Comparison of ENCODE assay signal across 17 cellular contexts in genomic region chr12:16568873-16569272, GRCh38. TPM values are rescaled to one million over a fixed set of nuclear protein-coding genes. Genes with fewer than 3 reads are reported as not detected.
DNase-seq lines count a peak whose midpoint lies in the region; ATAC-seq, FAIRE-seq and TF ChIP-seq lines count a peak whose summit lies in the region.
"Had no signal": no experiment of that assay in that cellular context is flagged by ENCODE, and none has a peak within 500 bp of the region (broad histone marks: within the 10 kb centered on the region; RNA-seq: fewer than 3 reads in every experiment).

No MANE protein-coding gene starts in this region.

- no peaks in the 10 kb centered on the region for H3K4me1 ChIP-seq in PC-3 (ENCODE audit: insufficient read depth, low read length)
- no peaks in the 10 kb centered on the region for H3K4me1 ChIP-seq in kidney (ENCODE audit: control insufficient read depth in 1 of 2, insufficient read depth in 1 of 2, low read depth in 1 of 2, low read length in 2 of 2)
- H3K4me1 ChIP-seq: ascending aorta, tibial nerve had no signal

- ATAC-seq in GM18498 (IDR thresholded peaks at IDR 0.05; ENCODE audit: unreplicated experiment) (peak; percentile 89), HG03175 (IDR thresholded peaks at IDR 0.05; ENCODE audit: unreplicated experiment) (peak; percentile 89), PC-3 (no peak)
- ATAC-seq: right cardiac atrium had no signal

- H3F3A ChIP-seq in PC-3 (ENCODE audit: low read length, unreplicated experiment): no peaks in the 10 kb centered on the region

- no peak for TF ChIP-seq CTCF in GM20000 (IDR thresholded peaks at IDR 0.05; ENCODE audit: extremely low read depth, missing control alignments)
- TF ChIP-seq CTCF in cardiac fibroblast (IDR thresholded peaks at IDR 0.05; ENCODE audit: low read depth, low read length): no peak
- no peak for TF ChIP-seq CTCF in PC-3 (conservative IDR thresholded peaks at IDR 0.05; ENCODE audit: low read depth, low read length)
- TF ChIP-seq CTCF in kidney (IDR thresholded peaks at IDR 0.05; ENCODE audit: borderline replicate concordance, extremely low read depth, insufficient read depth): no peak

- intact Hi-C loops in PC-3 (cut with micrococcal nuclease): no loop called here
- intact Hi-C loops in kidney (cut with DNase I): no loop called here

- H3K9me3 ChIP-seq in PC-3 (ENCODE audit: low read length) (no peaks in the 10 kb centered on the region), kidney (ENCODE audit: control insufficient read depth in 1 of 2, low read length in 2 of 2) (no peaks in the 10 kb centered on the region)
- H3K9me3 ChIP-seq: ascending aorta, tibial nerve had no signal

- H3K4me3 ChIP-seq in cardiac fibroblast (replicated peaks in 1 of 2; ENCODE audit: low read depth in 2 of 2, low read length in 2 of 2) (no peak overlapping the region), PC-3 (ENCODE audit: low read length) (no peak overlapping the region), kidney (ENCODE audit: low read length in 2 of 2) (no peak overlapping the region)
- H3K4me3 ChIP-seq: ascending aorta, lung, tibial nerve had no signal

- no TSS peak for BruUV-seq in PC-3 (replicated peaks; lab: Mats Ljungman, UMichigan)

- H3K79me2 ChIP-seq in PC-3 (ENCODE audit: low read length): no peaks in the 10 kb centered on the region

- no peak overlapping the region for H2AFZ ChIP-seq in PC-3 (ENCODE audit: low read length)

- H4K20me1 ChIP-seq in PC-3 (ENCODE audit: low read length): no peaks in the 10 kb centered on the region

- no peaks in the 10 kb centered on the region for H3K27me3 ChIP-seq in PC-3 (ENCODE audit: low read length)
- H3K27me3 ChIP-seq: ascending aorta, tibial nerve had no signal

- peak; percentile 12 for DNase-seq in GM20000 (ENCODE audit: low spot score)
- peak; percentile 59 to 62 for DNase-seq in cardiac fibroblast (ENCODE audit: low read depth in 2 of 2)
- DNase-seq in NCI-H1105 (lab: John Stamatoyannopoulos, UW): no peak
- no peak for DNase-seq in PC-3
- DNase-seq in frontal cortex (ENCODE audit: low spot score in 2 of 2): no peak
- no peak for DNase-seq in kidney
- DNase-seq: activated effector memory CD4-positive, alpha-beta T cell treated with Interleukin-2 at 50 U/mL for 16 hours; DMS53; NCI-H2171 treated with DMSO at 0.1 percent for 48 hours; right cardiac atrium; stimulated activated CD4-positive, alpha-beta T cell treated with anti-CD3 and anti-CD28 coated beads, Interleukin-2, amount 100 ng/mL, for 24 hours had no signal

- no peak overlapping the region for H3K4me2 ChIP-seq in PC-3 (ENCODE audit: low read length)

- H3K27ac ChIP-seq in PC-3 (ENCODE audit: low read length): no peak overlapping the region
- no peak overlapping the region for H3K27ac ChIP-seq in kidney (ENCODE audit: low read depth in 2 of 2, low read length in 2 of 2)
- H3K27ac ChIP-seq: ascending aorta, tibial nerve had no signal

- CTCF ChIA-PET in PC-3 (lab: Charles Lee): no interaction called here

- no peaks in the 10 kb centered on the region for H3K36me3 ChIP-seq in PC-3 (ENCODE audit: low read depth, low read length)
- no peaks in the 10 kb centered on the region for H3K36me3 ChIP-seq in kidney (ENCODE audit: control insufficient read depth in 1 of 2, insufficient read depth in 2 of 2, low read length in 2 of 2)
- H3K36me3 ChIP-seq: ascending aorta, tibial nerve had no signal

- POLR2A ChIA-PET in PC-3 (lab: Charles Lee; ENCODE audit: unreplicated experiment): no interaction called here

- H3K9ac ChIP-seq in PC-3 (ENCODE audit: low read length) (no peak overlapping the region), kidney (ENCODE audit: low read length in 2 of 2) (no peak overlapping the region)

- no peaks in the 10 kb centered on the region for H3K9me2 ChIP-seq in PC-3 (replicated peaks; ENCODE audit: low read length)

- no peak for FAIRE-seq in frontal cortex (lab: Jason Lieb, UNC)
- FAIRE-seq in kidney (lab: Jason Lieb, UNC): no peak

RNA-seq across cellular contexts. Expression of gene LMO3, which starts 37.1 kb away (rescaled TPM):
- 2.3 TPM in 1 of 2 replicates, not detected in the other for total RNA-seq in PC-3 (2014; rRNA removed)
- 1,227 TPM for total RNA-seq in frontal cortex
- 3.7 TPM for total RNA-seq in kidney
- polyA plus RNA-seq in kidney (ENCODE audit: insufficient read depth, low read depth, low replicate concordance): 4.6 TPM
- total RNA-seq: dermis microvascular lymphatic vessel endothelial cell had no signal

Comparison
In these comparisons a context has a peak if more than half of its experiments do, and no peak if none do; other contexts are left out.
1. DNase-seq: peak in GM20000 (single experiment) and cardiac fibroblast (2 of 2); none in NCI-H1105 (single experiment), PC-3 (single experiment), frontal cortex (0 of 2) and kidney (single experiment).
2. RNA of gene LMO3, which starts 37.1 kb away (total RNA-seq): 1,227 TPM in frontal cortex (single experiment); 3.7 TPM in kidney (single experiment) and 2.3 TPM in PC-3; every median in the first group is over 100 times any median in the second.